In the genomic region with DNA sequence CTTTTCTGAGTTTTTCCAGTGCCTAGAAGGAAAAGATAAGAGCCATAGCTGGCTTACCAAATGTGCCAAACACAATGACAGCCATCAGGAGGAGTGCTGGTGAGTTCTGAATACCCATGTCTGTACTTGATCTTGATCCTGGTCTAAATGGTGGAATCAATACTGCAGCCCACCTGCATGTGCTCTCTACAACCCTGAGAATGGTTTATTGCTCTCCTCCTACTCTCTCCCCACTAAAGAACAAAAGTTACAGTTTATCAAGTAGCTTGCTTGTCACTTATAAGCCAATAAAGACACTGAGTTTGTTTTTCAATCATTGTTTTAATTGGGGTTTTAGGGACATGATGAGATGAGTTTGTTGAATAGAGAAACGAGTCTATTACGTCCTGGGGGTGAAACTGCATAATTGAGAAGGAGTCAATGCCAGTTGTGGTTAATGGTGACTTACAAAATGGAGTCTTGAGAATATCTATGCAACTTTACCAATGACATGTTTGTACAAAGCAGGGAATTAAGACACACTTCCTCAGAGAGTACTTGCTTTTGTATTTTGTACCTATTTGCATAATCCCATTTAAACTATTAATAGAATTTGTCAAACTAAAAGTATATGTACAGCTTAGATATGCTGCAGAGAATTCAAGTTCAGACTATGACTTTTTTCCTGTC, we compare ENCODE assay signal across 25 cellular contexts. TPM values are rescaled to one million over a fixed set of nuclear protein-coding genes. Genes with fewer than 3 reads are reported as not detected.
"Had no signal": no experiment of that assay in that cellular context is flagged by ENCODE, and none has a peak within 500 bp of the region (broad histone marks: within the 10 kb centered on the region; RNA-seq: fewer than 3 reads in every experiment).

No MANE protein-coding gene starts in this region.

- H3K27ac Mint-ChIP-seq: activated CD8-positive, alpha-beta T cell treated with anti-CD3 and anti-CD28 coated beads for 36 hours; activated naive CD4-positive, alpha-beta T cell treated with anti-CD3 and anti-CD28 coated beads, Interleukin-2, amount 50 U/mL, for 24 hours; activated T-cell treated with anti-CD3 and anti-CD28 coated beads, Interleukin-2, amount 50 U/mL, for 72 hours; T-helper 1 cell treated with Interleukin-12 subunit alpha and Interleukin-12 subunit beta and Interleukin-4 antibody, amounts not matched to agents 30 μg/mL and 1 μg/mL, for 36 hours had no signal

- H3K27me3 ChIP-seq: ascending aorta, body of pancreas, SJSA1 had no signal

- ATAC-seq: activated CD4-positive, CD25-positive, alpha-beta regulatory T cell treated with anti-CD3 and anti-CD28 coated beads, Interleukin-2, amount 50 U/mL, for 24 hours; activated CD8-positive, alpha-beta T cell treated with anti-CD3 and anti-CD28 coated beads for 36 hours; activated T-cell treated with anti-CD3 and anti-CD28 coated beads, Interleukin-2, amount 50 U/mL, for 72 hours; body of pancreas; PC-3 had no signal

- H3K9me3 Mint-ChIP-seq: activated CD8-positive, alpha-beta T cell treated with anti-CD3 and anti-CD28 coated beads for 36 hours; activated naive CD4-positive, alpha-beta T cell treated with anti-CD3 and anti-CD28 coated beads, Interleukin-2, amount 50 U/mL, for 24 hours; activated T-cell treated with anti-CD3 and anti-CD28 coated beads, Interleukin-2, amount 50 U/mL, for 72 hours; central memory CD8-positive, alpha-beta T cell; T-helper 1 cell treated with Interleukin-12 subunit alpha and Interleukin-12 subunit beta and Interleukin-4 antibody, amounts not matched to agents 30 μg/mL and 1 μg/mL, for 36 hours had no signal

- H3K27me3 Mint-ChIP-seq: central memory CD8-positive, alpha-beta T cell had no signal

- H3K4me1 Mint-ChIP-seq: activated naive CD4-positive, alpha-beta T cell treated with anti-CD3 and anti-CD28 coated beads, Interleukin-2, amount 50 U/mL, for 24 hours; central memory CD8-positive, alpha-beta T cell had no signal

- H3K36me3 Mint-ChIP-seq: activated naive CD4-positive, alpha-beta T cell treated with anti-CD3 and anti-CD28 coated beads, Interleukin-2, amount 50 U/mL, for 24 hours had no signal

- H3K9me3 ChIP-seq: ascending aorta, body of pancreas, SJSA1 had no signal

- H3K4me1 ChIP-seq: ascending aorta had no signal

- H3K4me3 ChIP-seq: ascending aorta, body of pancreas, SJSA1 had no signal

- H3K27ac ChIP-seq: ascending aorta, body of pancreas, SJSA1 had no signal

- FAIRE-seq: RCC 7860 had no signal

- H3K4me3 Mint-ChIP-seq: activated CD8-positive, alpha-beta T cell treated with anti-CD3 and anti-CD28 coated beads for 36 hours; activated naive CD4-positive, alpha-beta T cell treated with anti-CD3 and anti-CD28 coated beads, Interleukin-2, amount 50 U/mL, for 24 hours; activated T-cell treated with anti-CD3 and anti-CD28 coated beads, Interleukin-2, amount 50 U/mL, for 72 hours; central memory CD8-positive, alpha-beta T cell; T-helper 1 cell treated with Interleukin-12 subunit alpha and Interleukin-12 subunit beta and Interleukin-4 antibody, amounts not matched to agents 30 μg/mL and 1 μg/mL, for 36 hours had no signal

- DNase-seq: activated CD4-positive, alpha-beta T cell treated with anti-CD3 and anti-CD28 coated beads for 4 hours; activated CD8-positive, alpha-beta memory T cell treated with anti-CD3 and anti-CD28 coated beads, Interleukin-2, amount 50 U/mL, for 4 hours; activated CD8-positive, alpha-beta T cell treated with anti-CD3 and anti-CD28 coated beads for 36 hours; activated effector memory CD4-positive, alpha-beta T cell treated with Interleukin-2 at 50 U/mL for 16 hours; activated naive CD4-positive, alpha-beta T cell; activated T-cell treated with anti-CD3 and anti-CD28 coated beads, Interleukin-2, amount 50 U/mL, for 72 hours; body of pancreas; MM.1S; NCI-H1105 treated with DMSO at 0.1 percent for 48 hours; NCI-H1436 treated with DMSO at 0.1 percent for 48 hours; NCI-H187; NCI-H2081; NCI-H2171; NCI-H2227 treated with DMSO at 0.1 percent for 48 hours; NCI-H446 treated with DMSO at 0.1 percent for 48 hours; NCI-H524 treated with DMSO at 0.1 percent for 48 hours; PC-3; SHP77 had no signal

- H3K36me3 ChIP-seq: ascending aorta, SJSA1 had no signal

RNA-seq across cellular contexts. Expression of gene CXCL3, which starts 20.8 kb away (rescaled TPM):
- total RNA-seq: activated CD8-positive, alpha-beta T cell treated with anti-CD3 and anti-CD28 coated beads for 36 hours; activated T-cell treated with anti-CD3 and anti-CD28 coated beads, Interleukin-2, amount 50 U/mL, for 72 hours; ascending aorta had no signal

RNA-seq across cellular contexts. Expression of gene CXCL2, which starts 39.7 kb away (rescaled TPM):
- total RNA-seq: activated CD8-positive, alpha-beta T cell treated with anti-CD3 and anti-CD28 coated beads for 36 hours; activated T-cell treated with anti-CD3 and anti-CD28 coated beads, Interleukin-2, amount 50 U/mL, for 72 hours had no signal
